ENCODE assay signal across 8 cellular contexts in the genomic region with DNA sequence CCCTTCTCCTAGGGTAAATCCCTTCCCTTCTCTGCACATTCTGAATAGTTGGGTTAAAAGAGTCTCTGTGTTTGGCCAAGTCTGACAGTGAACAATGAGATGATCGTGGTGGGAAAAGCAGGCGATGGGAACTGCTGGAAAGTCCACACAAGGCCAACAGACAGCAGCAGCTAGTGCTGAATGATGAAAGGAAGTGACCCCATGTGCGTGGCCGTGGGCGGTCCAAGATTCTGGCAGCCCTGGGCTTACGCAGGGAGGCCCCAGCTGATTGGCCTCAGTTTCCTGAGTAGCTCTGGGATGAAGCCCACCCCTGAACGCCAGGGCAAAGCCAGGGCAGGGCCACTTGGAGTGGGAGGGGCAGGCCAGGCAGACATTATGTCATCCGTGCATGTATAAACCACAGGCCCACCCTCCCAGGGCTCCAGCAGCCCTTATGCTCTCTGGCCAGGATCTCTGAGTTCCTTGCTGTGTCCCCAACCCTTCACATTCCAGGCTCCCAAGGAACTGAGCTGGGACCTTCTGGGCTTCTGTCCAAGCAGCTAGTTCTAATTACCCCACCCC. TPM values are rescaled to one million over a fixed set of nuclear protein-coding genes. Genes with fewer than 3 reads are reported as not detected.
DNase-seq lines count a peak whose midpoint lies in the region; ATAC-seq and TF ChIP-seq lines count a peak whose summit lies in the region.

No MANE protein-coding gene starts in this region.

- ATAC-seq in GM18519 (IDR thresholded peaks at IDR 0.05; ENCODE audit: low FRiP score, unreplicated experiment), result no peak

- no TSS peak for BruUV-seq in Calu3 (replicated peaks; lab: Mats Ljungman, UMichigan)

- no peak overlapping the region for H3K4me3 ChIP-seq in astrocyte of the spinal cord (ENCODE audit: low read depth, low read length)
- no peak overlapping the region for H3K4me3 ChIP-seq in retinal pigment epithelial cell (ENCODE audit: low read length)

- H3K9me3 Mint-ChIP-seq in Calu3 (ENCODE audit: low read depth, unreplicated experiment), result no peaks in the 10 kb centered on the region

- no peak overlapping the region for H3K27ac Mint-ChIP-seq in Calu3 (ENCODE audit: unreplicated experiment)

- no peak for TF ChIP-seq CTCF in astrocyte of the spinal cord (IDR thresholded peaks at IDR 0.05; ENCODE audit: low read depth, low read length)
- TF ChIP-seq CTCF in retinal pigment epithelial cell (conservative IDR thresholded peaks at IDR 0.05; ENCODE audit: low read depth, low read length), result no peak
- TF ChIP-seq CTCF in Calu3 (IDR thresholded peaks at IDR 0.05; ENCODE audit: unreplicated experiment), result no peak

- H3K27me3 Mint-ChIP-seq in Calu3 (ENCODE audit: unreplicated experiment), result no peaks in the 10 kb centered on the region

- no peaks in the 10 kb centered on the region for H3K4me1 Mint-ChIP-seq in Calu3 (ENCODE audit: low read depth, unreplicated experiment)

- DNase-seq in Daoy (ENCODE audit: low read depth) (peak; percentile 63), astrocyte of the spinal cord (ENCODE audit: low read depth, low spot score) (peak; percentile 95), iris pigment epithelial cell (ENCODE audit: low read depth) (peak; percentile 88), retinal pigment epithelial cell (ENCODE audit: low read depth) (peak; percentile 71), MV-4-11 (lab: John Stamatoyannopoulos, UW) (no peak), Calu3 (no peak)
- no peak for DNase-seq in stimulated activated CD4-positive, alpha-beta T cell treated with anti-CD3 and anti-CD28 coated beads, Interleukin-2, amount 100 ng/mL, for 24 hours

- CTCF ChIA-PET in Calu3 (lab: Charles Lee), result no interaction called here

- no peak overlapping the region for H3K4me3 Mint-ChIP-seq in Calu3 (ENCODE audit: low read depth, unreplicated experiment)

- intact Hi-C loops in Calu3 (cut with micrococcal nuclease; ENCODE audit: unreplicated experiment), result no loop called here

- H3K36me3 Mint-ChIP-seq in Calu3 (ENCODE audit: insufficient read depth, unreplicated experiment), result no peaks in the 10 kb centered on the region

- in situ Hi-C loops in astrocyte of the spinal cord (cut with HindIII; ENCODE audit: low sequenced_read_pairs), result no loop called here

RNA-seq across cellular contexts. Expression of a gene that starts 57.8 kb away (rescaled TPM):
- 37.1 and 39.7 TPM in 2 replicates for total RNA-seq in Daoy (2014; rRNA removed; shearing (Covaris generic))
- 15.2 and 18.2 TPM in 2 replicates for total RNA-seq in Calu3 (2022)

Comparison
In these comparisons a context has a peak if more than half of its experiments do, and no peak if none do; other contexts are left out.
1. DNase-seq: peak in Daoy (single experiment), astrocyte of the spinal cord (single experiment), iris pigment epithelial cell (single experiment) and retinal pigment epithelial cell (single experiment); none in MV-4-11 (single experiment), Calu3 (single experiment) and stimulated activated CD4-positive, alpha-beta T cell treated with anti-CD3 and anti-CD28 coated beads, Interleukin-2, amount 100 ng/mL, for 24 hours (0 of 2).